ENCODE assay signal across 1 cellular context in genomic region chr15:40278026-40278425, GRCh38.
TF ChIP-seq lines count a peak whose summit lies in the region.

No MANE protein-coding gene starts in this region.

TF ChIP-seq in H1, 55 proteins besides CTCF, POLR2A, EP300 and RAD21:
- no peak for TF ChIP-seq MAFK (IDR thresholded peaks at IDR 0.05; ENCODE audit: low read depth, low read length)
- TF ChIP-seq, protein P1, sequence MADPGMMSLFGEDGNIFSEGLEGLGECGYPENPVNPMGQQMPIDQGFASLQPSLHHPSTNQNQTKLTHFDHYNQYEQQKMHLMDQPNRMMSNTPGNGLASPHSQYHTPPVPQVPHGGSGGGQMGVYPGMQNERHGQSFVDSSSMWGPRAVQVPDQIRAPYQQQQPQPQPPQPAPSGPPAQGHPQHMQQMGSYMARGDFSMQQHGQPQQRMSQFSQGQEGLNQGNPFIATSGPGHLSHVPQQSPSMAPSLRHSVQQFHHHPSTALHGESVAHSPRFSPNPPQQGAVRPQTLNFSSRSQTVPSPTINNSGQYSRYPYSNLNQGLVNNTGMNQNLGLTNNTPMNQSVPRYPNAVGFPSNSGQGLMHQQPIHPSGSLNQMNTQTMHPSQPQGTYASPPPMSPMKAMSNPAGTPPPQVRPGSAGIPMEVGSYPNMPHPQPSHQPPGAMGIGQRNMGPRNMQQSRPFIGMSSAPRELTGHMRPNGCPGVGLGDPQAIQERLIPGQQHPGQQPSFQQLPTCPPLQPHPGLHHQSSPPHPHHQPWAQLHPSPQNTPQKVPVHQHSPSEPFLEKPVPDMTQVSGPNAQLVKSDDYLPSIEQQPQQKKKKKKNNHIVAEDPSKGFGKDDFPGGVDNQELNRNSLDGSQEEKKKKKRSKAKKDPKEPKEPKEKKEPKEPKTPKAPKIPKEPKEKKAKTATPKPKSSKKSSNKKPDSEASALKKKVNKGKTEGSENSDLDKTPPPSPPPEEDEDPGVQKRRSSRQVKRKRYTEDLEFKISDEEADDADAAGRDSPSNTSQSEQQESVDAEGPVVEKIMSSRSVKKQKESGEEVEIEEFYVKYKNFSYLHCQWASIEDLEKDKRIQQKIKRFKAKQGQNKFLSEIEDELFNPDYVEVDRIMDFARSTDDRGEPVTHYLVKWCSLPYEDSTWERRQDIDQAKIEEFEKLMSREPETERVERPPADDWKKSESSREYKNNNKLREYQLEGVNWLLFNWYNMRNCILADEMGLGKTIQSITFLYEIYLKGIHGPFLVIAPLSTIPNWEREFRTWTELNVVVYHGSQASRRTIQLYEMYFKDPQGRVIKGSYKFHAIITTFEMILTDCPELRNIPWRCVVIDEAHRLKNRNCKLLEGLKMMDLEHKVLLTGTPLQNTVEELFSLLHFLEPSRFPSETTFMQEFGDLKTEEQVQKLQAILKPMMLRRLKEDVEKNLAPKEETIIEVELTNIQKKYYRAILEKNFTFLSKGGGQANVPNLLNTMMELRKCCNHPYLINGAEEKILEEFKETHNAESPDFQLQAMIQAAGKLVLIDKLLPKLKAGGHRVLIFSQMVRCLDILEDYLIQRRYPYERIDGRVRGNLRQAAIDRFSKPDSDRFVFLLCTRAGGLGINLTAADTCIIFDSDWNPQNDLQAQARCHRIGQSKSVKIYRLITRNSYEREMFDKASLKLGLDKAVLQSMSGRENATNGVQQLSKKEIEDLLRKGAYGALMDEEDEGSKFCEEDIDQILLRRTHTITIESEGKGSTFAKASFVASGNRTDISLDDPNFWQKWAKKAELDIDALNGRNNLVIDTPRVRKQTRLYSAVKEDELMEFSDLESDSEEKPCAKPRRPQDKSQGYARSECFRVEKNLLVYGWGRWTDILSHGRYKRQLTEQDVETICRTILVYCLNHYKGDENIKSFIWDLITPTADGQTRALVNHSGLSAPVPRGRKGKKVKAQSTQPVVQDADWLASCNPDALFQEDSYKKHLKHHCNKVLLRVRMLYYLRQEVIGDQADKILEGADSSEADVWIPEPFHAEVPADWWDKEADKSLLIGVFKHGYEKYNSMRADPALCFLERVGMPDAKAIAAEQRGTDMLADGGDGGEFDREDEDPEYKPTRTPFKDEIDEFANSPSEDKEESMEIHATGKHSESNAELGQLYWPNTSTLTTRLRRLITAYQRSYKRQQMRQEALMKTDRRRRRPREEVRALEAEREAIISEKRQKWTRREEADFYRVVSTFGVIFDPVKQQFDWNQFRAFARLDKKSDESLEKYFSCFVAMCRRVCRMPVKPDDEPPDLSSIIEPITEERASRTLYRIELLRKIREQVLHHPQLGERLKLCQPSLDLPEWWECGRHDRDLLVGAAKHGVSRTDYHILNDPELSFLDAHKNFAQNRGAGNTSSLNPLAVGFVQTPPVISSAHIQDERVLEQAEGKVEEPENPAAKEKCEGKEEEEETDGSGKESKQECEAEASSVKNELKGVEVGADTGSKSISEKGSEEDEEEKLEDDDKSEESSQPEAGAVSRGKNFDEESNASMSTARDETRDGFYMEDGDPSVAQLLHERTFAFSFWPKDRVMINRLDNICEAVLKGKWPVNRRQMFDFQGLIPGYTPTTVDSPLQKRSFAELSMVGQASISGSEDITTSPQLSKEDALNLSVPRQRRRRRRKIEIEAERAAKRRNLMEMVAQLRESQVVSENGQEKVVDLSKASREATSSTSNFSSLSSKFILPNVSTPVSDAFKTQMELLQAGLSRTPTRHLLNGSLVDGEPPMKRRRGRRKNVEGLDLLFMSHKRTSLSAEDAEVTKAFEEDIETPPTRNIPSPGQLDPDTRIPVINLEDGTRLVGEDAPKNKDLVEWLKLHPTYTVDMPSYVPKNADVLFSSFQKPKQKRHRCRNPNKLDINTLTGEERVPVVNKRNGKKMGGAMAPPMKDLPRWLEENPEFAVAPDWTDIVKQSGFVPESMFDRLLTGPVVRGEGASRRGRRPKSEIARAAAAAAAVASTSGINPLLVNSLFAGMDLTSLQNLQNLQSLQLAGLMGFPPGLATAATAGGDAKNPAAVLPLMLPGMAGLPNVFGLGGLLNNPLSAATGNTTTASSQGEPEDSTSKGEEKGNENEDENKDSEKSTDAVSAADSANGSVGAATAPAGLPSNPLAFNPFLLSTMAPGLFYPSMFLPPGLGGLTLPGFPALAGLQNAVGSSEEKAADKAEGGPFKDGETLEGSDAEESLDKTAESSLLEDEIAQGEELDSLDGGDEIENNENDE (IDR thresholded peaks at IDR 0.05; ENCODE audit: insufficient replicate concordance, low read length) = no peak
- TF ChIP-seq SP4 (IDR thresholded peaks at IDR 0.05; ENCODE audit: low read length) = no peak
- no peak for TF ChIP-seq GTF2F1 (IDR thresholded peaks at IDR 0.05; ENCODE audit: borderline replicate concordance, low read depth, low read length)
- TF ChIP-seq KDM4A (IDR thresholded peaks at IDR 0.05; ENCODE audit: low read depth, low read length, severe bottlenecking) = no peak
- no peak for TF ChIP-seq TAF1 (IDR thresholded peaks at IDR 0.05; ENCODE audit: low read depth, low read length)
- TF ChIP-seq TEAD4 (IDR thresholded peaks at IDR 0.05; ENCODE audit: low read depth, low read length) = no peak
- TF ChIP-seq CREB1 (IDR thresholded peaks at IDR 0.05) = no peak
- no peak for TF ChIP-seq SP1 (IDR thresholded peaks at IDR 0.05; ENCODE audit: low read depth, low read length)
- no peak for TF ChIP-seq BRCA1 (IDR thresholded peaks at IDR 0.05; ENCODE audit: low read depth, low read length)
- no peak for TF ChIP-seq NRF1 (IDR thresholded peaks at IDR 0.05; ENCODE audit: low read depth, low read length)
- no peak for TF ChIP-seq JUN (IDR thresholded peaks at IDR 0.05; ENCODE audit: low read depth, low read length)
- TF ChIP-seq, protein P2, sequence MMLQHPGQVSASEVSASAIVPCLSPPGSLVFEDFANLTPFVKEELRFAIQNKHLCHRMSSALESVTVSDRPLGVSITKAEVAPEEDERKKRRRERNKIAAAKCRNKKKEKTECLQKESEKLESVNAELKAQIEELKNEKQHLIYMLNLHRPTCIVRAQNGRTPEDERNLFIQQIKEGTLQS (IDR thresholded peaks at IDR 0.05; ENCODE audit: insufficient read depth, low read depth, low read length) = no peak
- TF ChIP-seq SP2 (IDR thresholded peaks at IDR 0.05; ENCODE audit: low read length) = no peak
- no peak for TF ChIP-seq HDAC2 (IDR thresholded peaks at IDR 0.05; ENCODE audit: borderline replicate concordance in 1 of 2, low read depth in 2 of 2, low read length in 2 of 2)
